18 cellular contexts compared by ENCODE assay signal in the genomic region with DNA sequence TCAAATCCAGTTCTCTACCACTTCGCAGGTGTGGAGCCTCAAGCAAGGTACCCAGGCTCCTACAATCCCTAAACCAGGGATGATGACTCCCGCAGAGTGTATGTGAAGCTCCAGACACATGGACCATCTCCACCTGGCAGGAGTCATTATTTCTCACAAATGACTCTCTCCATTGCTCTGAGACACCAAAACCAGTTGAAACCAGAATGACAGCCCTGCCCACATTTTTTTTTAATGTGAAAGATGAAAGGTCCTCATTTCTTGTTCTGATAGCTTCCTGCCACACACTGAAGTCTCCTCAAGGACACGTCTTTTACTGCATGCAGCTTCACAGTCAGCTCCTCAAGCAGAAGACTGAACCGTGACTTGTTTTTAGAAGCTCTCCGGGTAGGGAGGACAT.
DNase-seq lines count a peak whose midpoint lies in the region; FAIRE-seq lines count a peak whose summit lies in the region.
"Had no signal": no experiment of that assay in that cellular context is flagged by ENCODE, and none has a peak within 500 bp of the region (broad histone marks: within the 10 kb centered on the region; RNA-seq: fewer than 3 reads in every experiment).

No MANE protein-coding gene starts in this region.

- no peaks in the 10 kb centered on the region for H3K9me3 Mint-ChIP-seq in activated T-cell treated with anti-CD3 and anti-CD28 coated beads, Interleukin-2, amount 50 U/mL, for 24 hours
- H3K9me3 Mint-ChIP-seq in activated naive CD4-positive, alpha-beta T cell treated with anti-CD3 and anti-CD28 coated beads, Interleukin-2, amount 10 ng/mL, durations not matched to agents 7 days and 5 days: no peaks in the 10 kb centered on the region
- H3K9me3 Mint-ChIP-seq: activated B cell treated with CpG ODN at 0.5 μM for 24 hours had no signal

- H3K27ac Mint-ChIP-seq in activated T-cell treated with anti-CD3 and anti-CD28 coated beads, Interleukin-2, amount 50 U/mL, for 24 hours: peak overlapping the region; percentile 82
- H3K27ac Mint-ChIP-seq in activated naive CD4-positive, alpha-beta T cell treated with anti-CD3 and anti-CD28 coated beads, Interleukin-2, amount 10 ng/mL, durations not matched to agents 7 days and 5 days: peak overlapping the region; percentile 89
- H3K27ac Mint-ChIP-seq: activated B cell treated with CpG ODN at 0.5 μM for 24 hours had no signal

- no peak overlapping the region for H3K27ac ChIP-seq in small intestine (ENCODE audit: low read depth in 1 of 2, low read length in 1 of 2)
- H3K27ac ChIP-seq: left lung, PC-9, prostate gland had no signal

- H3K4me3 Mint-ChIP-seq in activated T-cell treated with anti-CD3 and anti-CD28 coated beads, Interleukin-2, amount 50 U/mL, for 24 hours: peak overlapping the region; percentile 51
- peak overlapping the region; percentile 54 for H3K4me3 Mint-ChIP-seq in activated naive CD4-positive, alpha-beta T cell treated with anti-CD3 and anti-CD28 coated beads, Interleukin-2, amount 10 ng/mL, durations not matched to agents 7 days and 5 days
- H3K4me3 Mint-ChIP-seq: activated B cell treated with CpG ODN at 0.5 μM for 24 hours had no signal

- peaks cover 66% of the 10 kb centered on the region for H3K4me1 Mint-ChIP-seq in activated T-cell treated with anti-CD3 and anti-CD28 coated beads, Interleukin-2, amount 50 U/mL, for 24 hours (ENCODE audit: low read depth)
- peaks cover 71% of the 10 kb centered on the region for H3K4me1 Mint-ChIP-seq in activated naive CD4-positive, alpha-beta T cell treated with anti-CD3 and anti-CD28 coated beads, Interleukin-2, amount 10 ng/mL, durations not matched to agents 7 days and 5 days

- no peak for FAIRE-seq in small intestine (lab: Jason Lieb, UNC)

- WGBS in small intestine, 3 donors: 54 to 68% (median 58%) methylated on average over 5 of the region's 5 CpGs

- peaks cover 12% of the 10 kb centered on the region for H3K36me3 Mint-ChIP-seq in activated T-cell treated with anti-CD3 and anti-CD28 coated beads, Interleukin-2, amount 50 U/mL, for 24 hours (ENCODE audit: low read depth)
- H3K36me3 Mint-ChIP-seq in activated naive CD4-positive, alpha-beta T cell treated with anti-CD3 and anti-CD28 coated beads, Interleukin-2, amount 10 ng/mL, durations not matched to agents 7 days and 5 days: peaks cover 8% of the 10 kb centered on the region

- peak; percentile 61 for DNase-seq in activated T-cell treated with anti-CD3 and anti-CD28 coated beads, Interleukin-2, amount 50 U/mL, for 24 hours
- DNase-seq in activated T-cell treated with anti-CD3 and anti-CD28 coated beads, Interleukin-2, amount 50 U/mL, for 1 hour: no peak
- DNase-seq in MV-4-11 (lab: John Stamatoyannopoulos, UW): peak; percentile 1
- peak; percentile 52 for DNase-seq in activated naive CD4-positive, alpha-beta T cell treated with anti-CD3 and anti-CD28 coated beads, Interleukin-2, amount 10 ng/mL, durations not matched to agents 7 days and 5 days
- DNase-seq in small intestine: peak; percentile 27
- DNase-seq in DMS153 (lab: John Stamatoyannopoulos, UW): no peak
- no peak for DNase-seq in hepatic stellate cell (ENCODE audit: low spot score)
- no peak for DNase-seq in NCI-H1436 (lab: John Stamatoyannopoulos, UW)
- DNase-seq: activated B cell treated with CpG ODN at 0.5 μM for 24 hours, caudate nucleus, GDM1, Karpas-422, left lung, NCI-H1694, PC-9, SK-N-SH had no signal

- peaks cover under 1 to 3% of the 10 kb centered on the region in 2 donors for H3K4me1 ChIP-seq in small intestine (ENCODE audit: control insufficient read depth in 2 of 2, insufficient read depth in 1 of 2, low read depth in 1 of 2, low read length in 1 of 2)
- H3K4me1 ChIP-seq: prostate gland had no signal

- H3K27me3 ChIP-seq in small intestine (ENCODE audit: control insufficient read depth in 2 of 2, insufficient read depth in 2 of 2, low read length in 2 of 2): no peaks in the 10 kb centered on the region
- H3K27me3 ChIP-seq: left lung, tibial nerve had no signal

- H3K9me3 ChIP-seq in small intestine (ENCODE audit: control insufficient read depth, low read depth): no peaks in the 10 kb centered on the region
- H3K9me3 ChIP-seq: left lung, prostate gland, SK-N-SH, tibial nerve had no signal

- H3K27me3 Mint-ChIP-seq in activated T-cell treated with anti-CD3 and anti-CD28 coated beads, Interleukin-2, amount 50 U/mL, for 24 hours: no peaks in the 10 kb centered on the region
- H3K27me3 Mint-ChIP-seq in activated naive CD4-positive, alpha-beta T cell treated with anti-CD3 and anti-CD28 coated beads, Interleukin-2, amount 10 ng/mL, durations not matched to agents 7 days and 5 days: no peaks in the 10 kb centered on the region
- H3K27me3 Mint-ChIP-seq: activated B cell treated with CpG ODN at 0.5 μM for 24 hours had no signal

- H3K4me3 ChIP-seq in small intestine (ENCODE audit: low read depth in 1 of 2, low read length in 2 of 2): no peak overlapping the region
- H3K4me3 ChIP-seq: left lung, PC-9, prostate gland, tibial nerve had no signal

- CTCF ChIA-PET in activated naive CD4-positive, alpha-beta T cell treated with anti-CD3 and anti-CD28 coated beads, Interleukin-2, amount 10 ng/mL, durations not matched to agents 7 days and 5 days (lab: Charles Lee): interaction anchor here (0.6 to 17.8 kb wide), 10 partner anchors 12 to 483 kb away, joined by 3 to 347 read pairs (median 5); partner anchors contain the start of gene PXYLP1

- no peaks in the 10 kb centered on the region for H3K36me3 ChIP-seq in small intestine (ENCODE audit: control insufficient read depth in 2 of 2, insufficient read depth in 2 of 2, low read length in 2 of 2)
- H3K36me3 ChIP-seq: left lung, prostate gland, tibial nerve had no signal

Comparison
In these comparisons a context has a peak if more than half of its experiments do, and no peak if none do; other contexts are left out.
1. DNase-seq: peak in activated T-cell treated with anti-CD3 and anti-CD28 coated beads, Interleukin-2, amount 50 U/mL, for 24 hours (single experiment), MV-4-11 (single experiment), activated naive CD4-positive, alpha-beta T cell treated with anti-CD3 and anti-CD28 coated beads, Interleukin-2, amount 10 ng/mL, durations not matched to agents 7 days and 5 days (single experiment) and small intestine (single experiment); none in activated T-cell treated with anti-CD3 and anti-CD28 coated beads, Interleukin-2, amount 50 U/mL, for 1 hour (single experiment), DMS153 (single experiment), hepatic stellate cell (single experiment) and NCI-H1436 (single experiment).